In genomic region chr5:95564450-95564849, GRCh38 we compare ENCODE assay signal across 26 cellular contexts.
DNase-seq lines count a peak whose midpoint lies in the region; ATAC-seq and TF ChIP-seq lines count a peak whose summit lies in the region.
"Had no signal": no experiment of that assay in that cellular context is flagged by ENCODE, and none has a peak within 500 bp of the region (broad histone marks: within the 10 kb centered on the region; RNA-seq: fewer than 3 reads in every experiment).

No MANE protein-coding gene starts in this region.

- peak overlapping the region; percentile 4 for H3K27ac Mint-ChIP-seq in central memory CD8-positive, alpha-beta T cell (ENCODE audit: low read depth)
- no peak overlapping the region for H3K27ac Mint-ChIP-seq in nephron progenitor cell
- H3K27ac Mint-ChIP-seq: activated B cell treated with CpG ODN at 0.5 μM for 24 hours; activated naive CD8-positive, alpha-beta T cell treated with anti-CD3 and anti-CD28 coated beads, Interleukin-2, amount 10 ng/mL, durations not matched to agents 7 days and 5 days; endodermal cell; stimulated activated memory B cell treated with anti-CD40 and anti-IgM and Interleukin-4, amounts not matched to agents 10 μg/mL and 1 μg/mL and 100 μg/mL, for 72 hours had no signal

- ATAC-seq in central memory CD8-positive, alpha-beta T cell (replicated peaks; ENCODE audit: extremely low read depth, poor library complexity, severe bottlenecking) = no peak
- ATAC-seq in HG03469 (IDR thresholded peaks at IDR 0.05; ENCODE audit: unreplicated experiment) (no peak), HG03342 (IDR thresholded peaks at IDR 0.05; ENCODE audit: unreplicated experiment) (no peak)
- ATAC-seq: activated T-cell treated with anti-CD3 and anti-CD28 coated beads, Interleukin-2, amount 50 U/mL, for 4 hours; esophagus mucosa; stimulated activated memory B cell treated with anti-CD40 and anti-IgM and Interleukin-4, amounts not matched to agents 10 μg/mL and 1 μg/mL and 100 μg/mL, for 72 hours had no signal

- H3K4me1 Mint-ChIP-seq in central memory CD8-positive, alpha-beta T cell = peaks cover 5% of the 10 kb centered on the region
- no peaks in the 10 kb centered on the region for H3K4me1 Mint-ChIP-seq in nephron progenitor cell
- H3K4me1 Mint-ChIP-seq: activated B cell treated with CpG ODN at 0.5 μM for 24 hours; stimulated activated memory B cell treated with anti-CD40 and anti-IgM and Interleukin-4, amounts not matched to agents 10 μg/mL and 1 μg/mL and 100 μg/mL, for 72 hours had no signal

- no peak overlapping the region for H3K4me3 Mint-ChIP-seq in central memory CD8-positive, alpha-beta T cell
- H3K4me3 Mint-ChIP-seq in nephron progenitor cell = no peak overlapping the region
- H3K4me3 Mint-ChIP-seq: activated B cell treated with CpG ODN at 0.5 μM for 24 hours; activated naive CD8-positive, alpha-beta T cell treated with anti-CD3 and anti-CD28 coated beads, Interleukin-2, amount 10 ng/mL, durations not matched to agents 7 days and 5 days; activated T-cell treated with anti-CD3 and anti-CD28 coated beads, Interleukin-2, amount 50 U/mL, for 4 hours; CD4-positive, CD25-positive, alpha-beta regulatory T cell; endodermal cell; stimulated activated memory B cell treated with anti-CD40 and anti-IgM and Interleukin-4, amounts not matched to agents 10 μg/mL and 1 μg/mL and 100 μg/mL, for 72 hours had no signal

- peaks cover 17% of the 10 kb centered on the region for H3K36me3 Mint-ChIP-seq in central memory CD8-positive, alpha-beta T cell (ENCODE audit: insufficient read depth)
- H3K36me3 Mint-ChIP-seq in nephron progenitor cell (ENCODE audit: low read depth) = peaks cover 14% of the 10 kb centered on the region

- H3K27me3 Mint-ChIP-seq in central memory CD8-positive, alpha-beta T cell = no peaks in the 10 kb centered on the region
- H3K27me3 Mint-ChIP-seq in nephron progenitor cell (ENCODE audit: low read depth, poor library complexity) = peaks cover 2% of the 10 kb centered on the region
- H3K27me3 Mint-ChIP-seq: activated B cell treated with CpG ODN at 0.5 μM for 24 hours; CD4-positive, CD25-positive, alpha-beta regulatory T cell; stimulated activated memory B cell treated with anti-CD40 and anti-IgM and Interleukin-4, amounts not matched to agents 10 μg/mL and 1 μg/mL and 100 μg/mL, for 72 hours had no signal

- H3K9me3 Mint-ChIP-seq in central memory CD8-positive, alpha-beta T cell = no peaks in the 10 kb centered on the region
- H3K9me3 Mint-ChIP-seq in nephron progenitor cell = no peaks in the 10 kb centered on the region
- H3K9me3 Mint-ChIP-seq: activated B cell treated with CpG ODN at 0.5 μM for 24 hours; activated naive CD8-positive, alpha-beta T cell treated with anti-CD3 and anti-CD28 coated beads, Interleukin-2, amount 10 ng/mL, durations not matched to agents 7 days and 5 days; activated T-cell treated with anti-CD3 and anti-CD28 coated beads, Interleukin-2, amount 50 U/mL, for 4 hours; endodermal cell; stimulated activated memory B cell treated with anti-CD40 and anti-IgM and Interleukin-4, amounts not matched to agents 10 μg/mL and 1 μg/mL and 100 μg/mL, for 72 hours had no signal

- DNase-seq in DMS 273 (lab: John Stamatoyannopoulos, UW; ENCODE audit: unreplicated experiment) (peak; percentile 94), NCI-H1105 (lab: John Stamatoyannopoulos, UW) (peak; percentile 33), NCI-H524 treated with DMSO at 0.1 percent for 48 hours (lab: John Stamatoyannopoulos, UW) (peak; percentile 64), nephron progenitor cell (no peak)
- no peak for DNase-seq in central memory CD8-positive, alpha-beta T cell (ENCODE audit: low spot score in 2 of 2)
- DNase-seq in effector CD8-positive, alpha-beta T cell (lab: John Stamatoyannopoulos, UW) = no peak
- DNase-seq: activated B cell treated with CpG ODN at 0.5 μM for 24 hours; activated gamma-delta T cell; activated naive CD8-positive, alpha-beta T cell treated with anti-CD3 and anti-CD28 coated beads, Interleukin-2, amount 10 ng/mL, durations not matched to agents 7 days and 5 days; activated T-cell treated with anti-CD3 and anti-CD28 coated beads, Interleukin-2, amount 50 U/mL, for 4 hours; AML-193; caudate nucleus; CD4-positive, CD25-positive, alpha-beta regulatory T cell; endodermal cell; foreskin fibroblast; H7; kidney glomerular epithelial cell; MM.1S; NCI-H146; NCI-H2227 treated with DMSO at 0.1 percent for 48 hours; SK-N-SH; transverse colon had no signal

- TF ChIP-seq CTCF in nephron progenitor cell (IDR thresholded peaks at IDR 0.05) = no peak

Comparison
In these comparisons a context has a peak if more than half of its experiments do, and no peak if none do; other contexts are left out.
1. DNase-seq: peak in DMS 273 (single experiment), NCI-H1105 (single experiment) and NCI-H524 treated with DMSO at 0.1 percent for 48 hours (single experiment); none in central memory CD8-positive, alpha-beta T cell (0 of 2), effector CD8-positive, alpha-beta T cell (single experiment) and nephron progenitor cell (single experiment).